In the genomic region with DNA sequence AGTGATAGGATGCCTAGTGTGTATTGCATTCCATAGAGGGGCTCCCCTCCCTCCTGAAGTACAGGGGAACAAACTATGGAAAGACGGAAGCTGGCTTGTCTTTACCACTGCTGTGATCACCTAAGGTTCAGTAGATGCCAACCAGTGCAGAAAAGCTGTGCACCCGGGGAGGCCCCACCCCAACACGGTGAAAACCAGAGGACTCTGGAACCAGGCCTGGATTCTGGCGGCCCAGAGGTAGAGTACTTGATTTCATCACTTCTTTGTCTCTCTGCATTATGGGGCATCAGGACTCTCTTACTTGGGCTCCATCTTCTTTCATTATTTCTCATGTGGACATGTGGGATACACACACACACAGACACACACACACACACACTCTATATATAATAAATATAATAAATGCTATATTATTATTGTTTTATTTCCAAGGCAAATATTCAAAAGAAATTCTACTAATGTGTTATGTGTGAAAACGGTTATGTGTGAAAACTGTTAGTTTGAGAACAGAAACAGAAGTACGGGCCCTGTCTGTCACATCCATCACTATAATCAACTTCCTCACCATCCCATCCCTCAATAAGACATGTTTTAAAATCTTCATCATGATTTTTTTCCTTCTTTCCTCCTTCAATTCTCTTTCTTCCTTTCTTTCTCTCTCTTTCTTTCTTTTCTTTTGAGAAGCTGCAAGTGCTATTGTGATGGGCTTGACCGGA, we compare ENCODE assay signal across 1 cellular context.
TF ChIP-seq lines count a peak whose summit lies in the region.

No MANE protein-coding gene starts in this region.

TF ChIP-seq in H1, 55 proteins besides CTCF, POLR2A, EP300 and RAD21:
- no peak for TF ChIP-seq PHF8 (conservative IDR thresholded peaks at IDR 0.05; ENCODE audit: low read depth, low read length)
- TF ChIP-seq KDM5A (IDR thresholded peaks at IDR 0.05; ENCODE audit: low read length): no peak
TF ChIP-seq in H1: peak in this region for 0.
